Comparison of ENCODE assay signal across 11 cellular contexts in genomic region chrX:105821471-105822081, GRCh38. TPM values are rescaled to one million over a fixed set of nuclear protein-coding genes. Genes with fewer than 3 reads are reported as not detected.
DNase-seq lines count a peak whose midpoint lies in the region; TF ChIP-seq lines count a peak whose summit lies in the region.
"Had no signal": no experiment of that assay in that cellular context is flagged by ENCODE, and none has a peak within 500 bp of the region (broad histone marks: within the 10 kb centered on the region; RNA-seq: fewer than 3 reads in every experiment).

No MANE protein-coding gene starts in this region.

- H4K20me1 ChIP-seq in MM.1S (ENCODE audit: insufficient read depth, low read length) = no peaks in the 10 kb centered on the region; the same call in 1 of the 2 replicates
- H4K20me1 ChIP-seq: BLaER1 treated with 17β-estradiol and CSF1 and Interleukin-3, amounts not matched to agents 10 nM and 100 nM had no signal

- no peak overlapping the region for H3K9ac ChIP-seq in MM.1S (ENCODE audit: low read length)
- H3K9ac ChIP-seq: BLaER1 treated with 17β-estradiol and CSF1 and Interleukin-3, amounts not matched to agents 10 nM and 100 nM had no signal

- TF ChIP-seq CTCF in ascending aorta (IDR thresholded peaks at IDR 0.05) = no peak
- no peak for TF ChIP-seq CTCF in ovary (IDR thresholded peaks at IDR 0.05)
- TF ChIP-seq CTCF in MM.1S (IDR thresholded peaks at IDR 0.05; ENCODE audit: low read length) = no peak

- TF ChIP-seq EP300 in ovary (IDR thresholded peaks at IDR 0.05) = no peak

- DNase-seq in AG20443 (ENCODE audit: low spot score) (peak; percentile 2), ascending aorta (ENCODE audit: low spot score in 2 of 2) (no peak), hepatic stellate cell (ENCODE audit: low spot score) (peak; percentile 11), ovary (peak; percentile 13 to 40 (median 23)), epidermal melanocyte (ENCODE audit: insufficient read length, low spot score) (no peak), MM.1S (no peak), NCI-H2227 treated with DMSO at 0.1 percent for 48 hours (lab: John Stamatoyannopoulos, UW) (no peak), substantia nigra (lab: John Stamatoyannopoulos, UW) (no peak)
- DNase-seq: NCI-H1436, SW 1271 had no signal

- H3K36me3 ChIP-seq in ascending aorta (no peaks in the 10 kb centered on the region), ovary (no peaks in the 10 kb centered on the region), MM.1S (replicated peaks; ENCODE audit: insufficient read depth, low read length) (no peaks in the 10 kb centered on the region)
- H3K36me3 ChIP-seq: BLaER1 treated with 17β-estradiol and CSF1 and Interleukin-3, amounts not matched to agents 10 nM and 100 nM had no signal

- no peaks in the 10 kb centered on the region for H3K9me2 ChIP-seq in MM.1S (replicated peaks; ENCODE audit: insufficient read depth, low read length)

- H3K79me2 ChIP-seq in MM.1S (ENCODE audit: low read length) = no peaks in the 10 kb centered on the region

- no peaks in the 10 kb centered on the region for H3F3A ChIP-seq in MM.1S (ENCODE audit: insufficient read depth, low read length)

- H3K4me1 ChIP-seq in ascending aorta (no peaks in the 10 kb centered on the region), ovary (ENCODE audit: insufficient read depth) (no peaks in the 10 kb centered on the region), MM.1S (ENCODE audit: low read length) (no peaks in the 10 kb centered on the region)
- H3K4me1 ChIP-seq: BLaER1 treated with 17β-estradiol and CSF1 and Interleukin-3, amounts not matched to agents 10 nM and 100 nM had no signal

- H3K27me3 ChIP-seq in ascending aorta (no peaks in the 10 kb centered on the region), ovary (no peaks in the 10 kb centered on the region), MM.1S (replicated peaks; ENCODE audit: insufficient read depth, low read length) (no peaks in the 10 kb centered on the region)

- H3K4me3 ChIP-seq in ascending aorta (peak overlapping the region; percentile 48 to 67), ovary (peak overlapping the region; percentile 43), MM.1S (ENCODE audit: low read length) (no peak overlapping the region)
- H3K4me3 ChIP-seq: BLaER1 treated with 17β-estradiol and CSF1 and Interleukin-3, amounts not matched to agents 10 nM and 100 nM had no signal

- H3K9me3 ChIP-seq in ascending aorta (no peaks in the 10 kb centered on the region), ovary (no peaks in the 10 kb centered on the region), MM.1S (replicated peaks; ENCODE audit: insufficient read depth, low read length) (no peaks in the 10 kb centered on the region)

- no peak for TF ChIP-seq POLR2A in ovary (IDR thresholded peaks at IDR 0.05)

- H2AFZ ChIP-seq in MM.1S (ENCODE audit: low read length) = no peak overlapping the region

- no peak overlapping the region for H3K4me2 ChIP-seq in MM.1S (ENCODE audit: low read depth, low read length)
- H3K4me2 ChIP-seq: BLaER1 treated with 17β-estradiol and CSF1 and Interleukin-3, amounts not matched to agents 10 nM and 100 nM had no signal

- intact Hi-C loops in ascending aorta (cut with DNase I) (no loop called here), ovary (cut with DNase I) (no loop called here)

- WGBS in ovary, 3 donors = 26 to 40% (median 37%) methylated on average over 27 of the region's 27 CpGs

- peak overlapping the region; percentile 73 to 77 for H3K27ac ChIP-seq in ascending aorta
- peak overlapping the region; percentile 46 to 84 for H3K27ac ChIP-seq in ovary
- no peak overlapping the region for H3K27ac ChIP-seq in MM.1S (ENCODE audit: low read length)
- no peak overlapping the region for H3K27ac ChIP-seq in substantia nigra (ENCODE audit: low read depth, low read length, poor library complexity, severe bottlenecking)
- H3K27ac ChIP-seq: BLaER1 treated with 17β-estradiol and CSF1 and Interleukin-3, amounts not matched to agents 10 nM and 100 nM had no signal

RNA-seq across cellular contexts. Expression of gene NRK, which starts 0.8 kb away (rescaled TPM):
- total RNA-seq in ascending aorta = 3.2 TPM
- 100 to 1,000 TPM in 1 of 7 donors, 10 to 100 TPM in 6; 17.4 to 109 (median 49.5) TPM for total RNA-seq in ovary
- polyA plus RNA-seq in ovary = 10 to 100 TPM in 1 of 2 donors, 1 to 10 TPM in 1; 6.5 to 22.3 TPM

Comparison
In these comparisons a context has a peak if more than half of its experiments do, and no peak if none do; other contexts are left out.
1. DNase-seq: peak in AG20443 (single experiment), hepatic stellate cell (single experiment) and ovary (5 of 5); none in ascending aorta (0 of 2), epidermal melanocyte (single experiment), MM.1S (single experiment), NCI-H2227 treated with DMSO at 0.1 percent for 48 hours (single experiment) and substantia nigra (0 of 49).
2. H3K27ac ChIP-seq: peak in ascending aorta (2 of 2) and ovary (2 of 2); none in MM.1S (single experiment) and substantia nigra (single experiment).